In the genomic region with DNA sequence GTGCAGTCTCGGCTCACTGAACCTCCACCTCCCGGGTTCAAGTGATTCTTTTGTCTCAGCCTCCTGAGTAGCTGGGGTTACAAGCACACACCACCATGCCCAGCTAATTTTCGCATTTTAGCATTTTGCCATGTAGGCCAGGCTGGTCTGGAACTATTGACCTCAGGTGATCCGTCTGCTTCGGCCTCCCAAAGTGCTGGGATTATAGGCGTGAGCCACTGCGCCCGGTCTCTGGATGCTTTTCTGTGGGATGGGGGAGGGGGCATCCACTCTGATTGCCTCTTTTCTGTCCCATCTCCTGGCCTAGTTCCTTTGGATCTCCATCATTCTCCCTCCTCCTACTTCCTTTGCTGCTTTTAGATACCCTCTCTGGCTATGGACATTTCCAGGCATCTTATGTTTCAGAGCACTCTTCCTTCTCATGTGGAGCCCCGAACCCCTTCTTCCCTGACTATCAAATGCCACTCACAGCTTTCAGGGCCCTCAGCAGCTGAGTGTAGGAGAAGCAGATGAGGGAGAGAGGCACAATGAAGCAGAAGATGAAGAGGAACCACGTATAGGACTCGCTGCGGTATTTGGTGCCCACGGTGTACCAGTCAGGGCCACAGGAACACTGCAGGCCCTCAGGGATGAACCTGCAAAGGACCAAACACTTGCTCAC, we compare ENCODE assay signal across 29 cellular contexts. TPM values are rescaled to one million over a fixed set of nuclear protein-coding genes. Genes with fewer than 3 reads are reported as not detected.
"Had no signal": no experiment of that assay in that cellular context is flagged by ENCODE, and none has a peak within 500 bp of the region (broad histone marks: within the 10 kb centered on the region; RNA-seq: fewer than 3 reads in every experiment).

No MANE protein-coding gene starts in this region.

- H3K9ac ChIP-seq: parathyroid adenoma had no signal

- H3K79me2 ChIP-seq: parathyroid adenoma had no signal

- H3K9me3 ChIP-seq: uterus had no signal

- H3K4me3 Mint-ChIP-seq: activated naive CD4-positive, alpha-beta T cell treated with anti-CD3 and anti-CD28 coated beads for 36 hours; activated naive CD8-positive, alpha-beta T cell treated with anti-CD3 and anti-CD28 coated beads, Interleukin-2, amount 10 ng/mL, durations not matched to agents 7 days and 5 days; central memory CD8-positive, alpha-beta T cell; dendritic cell treated with granulocyte-macrophage colony-stimulating factor and Interleukin-4, amounts not matched to agents 40 ng/mL and 50 ng/mL, for 4 days; immature natural killer cell; mesothelial cell of epicardium; naive B cell; stimulated activated naive CD8-positive, alpha-beta T cell treated with anti-CD3 and anti-CD28 coated beads, Interleukin-15, Interleukin-2, amounts not matched to agents 100 ng/mL and 50 ng/mL, for 24 hours; type B pancreatic cell had no signal

- H3K4me1 ChIP-seq: esophagus muscularis mucosa, foreskin keratinocyte, parathyroid adenoma, uterus had no signal

- H3K36me3 ChIP-seq: uterus had no signal

- H3K4me3 ChIP-seq: esophagus muscularis mucosa, heart left ventricle, uterus had no signal

- H3K27me3 ChIP-seq: esophagus muscularis mucosa, foreskin keratinocyte, heart left ventricle, uterus had no signal

- H3K4me1 Mint-ChIP-seq: activated naive CD8-positive, alpha-beta T cell treated with anti-CD3 and anti-CD28 coated beads, Interleukin-2, amount 10 ng/mL, durations not matched to agents 7 days and 5 days; central memory CD8-positive, alpha-beta T cell; immature natural killer cell; mesothelial cell of epicardium had no signal

- H2AFZ ChIP-seq: parathyroid adenoma had no signal

- H3K27ac ChIP-seq: esophagus muscularis mucosa, foreskin keratinocyte, heart left ventricle, parathyroid adenoma, uterus had no signal

- H3K27ac Mint-ChIP-seq: activated naive CD4-positive, alpha-beta T cell treated with anti-CD3 and anti-CD28 coated beads for 36 hours; activated naive CD8-positive, alpha-beta T cell treated with anti-CD3 and anti-CD28 coated beads, Interleukin-2, amount 10 ng/mL, durations not matched to agents 7 days and 5 days; dendritic cell treated with granulocyte-macrophage colony-stimulating factor and Interleukin-4, amounts not matched to agents 40 ng/mL and 50 ng/mL, for 4 days; immature natural killer cell; mesothelial cell of epicardium; stimulated activated naive CD8-positive, alpha-beta T cell treated with anti-CD3 and anti-CD28 coated beads, Interleukin-15, Interleukin-2, amounts not matched to agents 100 ng/mL and 50 ng/mL, for 24 hours; type B pancreatic cell had no signal

- ATAC-seq: foreskin keratinocyte had no signal

- DNase-seq: activated CD4-positive, alpha-beta T cell treated with anti-CD3 and anti-CD28 coated beads for 4 hours; activated CD4-positive, alpha-beta T cell treated with anti-CD3 and anti-CD28 coated beads, Interleukin-2, amount 50 U/mL, for 4 hours; activated CD8-positive, alpha-beta memory T cell treated with anti-CD3 and anti-CD28 coated beads for 24 hours; activated effector memory CD4-positive, alpha-beta T cell treated with anti-CD3 and anti-CD28 coated beads, Interleukin-2, amount 50 U/mL, for 16 hours; activated naive CD4-positive, alpha-beta T cell treated with anti-CD3 and anti-CD28 coated beads for 36 hours; activated naive CD8-positive, alpha-beta T cell treated with anti-CD3 and anti-CD28 coated beads, Interleukin-2, amount 10 ng/mL, durations not matched to agents 7 days and 5 days; amniotic stem cell; foreskin keratinocyte; heart left ventricle; hypothalamus; immature natural killer cell; kidney; left colon; naive B cell; right cardiac atrium; stimulated activated CD4-positive, alpha-beta T cell treated with anti-CD3 and anti-CD28 coated beads, Interleukin-4, amount 100 ng/mL, for 1 hour; substantia nigra; T-helper 1 cell; uterus had no signal

- H3K27me3 Mint-ChIP-seq: activated naive CD8-positive, alpha-beta T cell treated with anti-CD3 and anti-CD28 coated beads, Interleukin-2, amount 10 ng/mL, durations not matched to agents 7 days and 5 days; central memory CD8-positive, alpha-beta T cell; stimulated activated naive CD8-positive, alpha-beta T cell treated with anti-CD3 and anti-CD28 coated beads, Interleukin-15, Interleukin-2, amounts not matched to agents 100 ng/mL and 50 ng/mL, for 24 hours; type B pancreatic cell had no signal

RNA-seq across cellular contexts. Expression of gene OPN1SW, which starts 1.4 kb away (rescaled TPM):
- total RNA-seq: activated naive CD4-positive, alpha-beta T cell treated with anti-CD3 and anti-CD28 coated beads for 36 hours; activated naive CD8-positive, alpha-beta T cell treated with anti-CD3 and anti-CD28 coated beads, Interleukin-2, amount 10 ng/mL, durations not matched to agents 7 days and 5 days; astrocyte; esophagus muscularis mucosa; foreskin keratinocyte; heart left ventricle; kidney; left colon; lower leg skin; mesothelial cell of epicardium; pulmonary artery endothelial cell; right cardiac atrium; uterus had no signal

RNA-seq across cellular contexts. Expression of gene FLNC, which starts 56.0 kb away (rescaled TPM):
- total RNA-seq: activated naive CD8-positive, alpha-beta T cell treated with anti-CD3 and anti-CD28 coated beads, Interleukin-2, amount 10 ng/mL, durations not matched to agents 7 days and 5 days had no signal
